In the genomic region with DNA sequence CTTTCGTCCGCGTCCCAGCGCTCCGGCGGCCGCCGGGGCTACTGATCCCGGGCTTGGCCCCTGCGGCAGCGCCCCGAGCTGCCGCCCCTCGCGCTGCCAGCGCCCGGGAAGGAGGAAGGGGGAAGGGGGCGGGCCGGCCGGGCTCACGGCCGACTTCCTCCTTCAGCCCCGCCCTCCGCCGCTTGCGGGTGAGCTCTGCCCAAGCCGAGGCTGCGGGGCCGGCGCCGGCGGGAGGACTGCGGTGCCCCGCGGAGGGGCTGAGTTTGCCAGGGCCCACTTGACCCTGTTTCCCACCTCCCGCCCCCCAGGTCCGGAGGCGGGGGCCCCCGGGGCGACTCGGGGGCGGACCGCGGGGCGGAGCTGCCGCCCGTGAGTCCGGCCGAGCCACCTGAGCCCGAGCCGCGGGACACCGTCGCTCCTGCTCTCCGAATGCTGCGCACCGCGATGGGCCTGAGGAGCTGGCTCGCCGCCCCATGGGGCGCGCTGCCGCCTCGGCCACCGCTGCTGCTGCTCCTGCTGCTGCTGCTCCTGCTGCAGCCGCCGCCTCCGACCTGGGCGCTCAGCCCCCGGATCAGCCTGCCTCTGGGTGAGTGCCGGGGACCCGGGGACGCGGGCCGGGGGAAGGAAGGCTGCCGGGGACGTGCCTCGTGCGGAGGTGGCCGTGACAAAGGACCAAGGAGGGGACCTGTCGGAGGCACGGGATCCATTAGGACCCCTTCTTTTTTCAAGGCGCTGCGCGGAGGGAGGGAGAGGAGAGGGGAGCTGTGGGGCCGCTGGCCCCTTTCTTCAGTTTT, we compare ENCODE assay signal across 8 cellular contexts. TPM values are rescaled to one million over a fixed set of nuclear protein-coding genes. Genes with fewer than 3 reads are reported as not detected.
DNase-seq lines count a peak whose midpoint lies in the region; ATAC-seq lines count a peak whose summit lies in the region.

A gene with protein sequence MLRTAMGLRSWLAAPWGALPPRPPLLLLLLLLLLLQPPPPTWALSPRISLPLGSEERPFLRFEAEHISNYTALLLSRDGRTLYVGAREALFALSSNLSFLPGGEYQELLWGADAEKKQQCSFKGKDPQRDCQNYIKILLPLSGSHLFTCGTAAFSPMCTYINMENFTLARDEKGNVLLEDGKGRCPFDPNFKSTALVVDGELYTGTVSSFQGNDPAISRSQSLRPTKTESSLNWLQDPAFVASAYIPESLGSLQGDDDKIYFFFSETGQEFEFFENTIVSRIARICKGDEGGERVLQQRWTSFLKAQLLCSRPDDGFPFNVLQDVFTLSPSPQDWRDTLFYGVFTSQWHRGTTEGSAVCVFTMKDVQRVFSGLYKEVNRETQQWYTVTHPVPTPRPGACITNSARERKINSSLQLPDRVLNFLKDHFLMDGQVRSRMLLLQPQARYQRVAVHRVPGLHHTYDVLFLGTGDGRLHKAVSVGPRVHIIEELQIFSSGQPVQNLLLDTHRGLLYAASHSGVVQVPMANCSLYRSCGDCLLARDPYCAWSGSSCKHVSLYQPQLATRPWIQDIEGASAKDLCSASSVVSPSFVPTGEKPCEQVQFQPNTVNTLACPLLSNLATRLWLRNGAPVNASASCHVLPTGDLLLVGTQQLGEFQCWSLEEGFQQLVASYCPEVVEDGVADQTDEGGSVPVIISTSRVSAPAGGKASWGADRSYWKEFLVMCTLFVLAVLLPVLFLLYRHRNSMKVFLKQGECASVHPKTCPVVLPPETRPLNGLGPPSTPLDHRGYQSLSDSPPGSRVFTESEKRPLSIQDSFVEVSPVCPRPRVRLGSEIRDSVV (plus strand): TSS at position 181 of the 794 bp plus-strand sequence. CDS start 249 bp downstream, at position 430.

- peak within 1 kb of the TSS; percentile 41 for H3K27ac Mint-ChIP-seq in T-helper 1 cell treated with Interleukin-12 subunit alpha and Interleukin-12 subunit beta and Interleukin-4 antibody, amounts not matched to agents 30 μg/mL and 1 μg/mL, for 36 hours

- ATAC-seq in GM21786 (IDR thresholded peaks at IDR 0.05; ENCODE audit: unreplicated experiment): peak; percentile 82
- peak; percentile 83 to 87 for ATAC-seq in right cardiac atrium

- H3K27me3 Mint-ChIP-seq in T-helper 1 cell treated with Interleukin-12 subunit alpha and Interleukin-12 subunit beta and Interleukin-4 antibody, amounts not matched to agents 30 μg/mL and 1 μg/mL, for 36 hours (ENCODE audit: low read depth): peaks cover 6% of the 10 kb centered on the region

- peak within 1 kb of the TSS; percentile 82 for H3K4me3 Mint-ChIP-seq in T-helper 1 cell treated with Interleukin-12 subunit alpha and Interleukin-12 subunit beta and Interleukin-4 antibody, amounts not matched to agents 30 μg/mL and 1 μg/mL, for 36 hours

- no peaks in the 10 kb centered on the region for H3K9me3 ChIP-seq in right cardiac atrium (ENCODE audit: control insufficient read depth, low read length)

- H3K27ac ChIP-seq in right cardiac atrium (ENCODE audit: low read length): peak within 1 kb of the TSS; percentile 34

- peaks cover 16% of the 10 kb centered on the region for H3K4me1 ChIP-seq in right cardiac atrium (ENCODE audit: control insufficient read depth, insufficient read depth, low read length)

- H3K9me3 Mint-ChIP-seq in T-helper 1 cell treated with Interleukin-12 subunit alpha and Interleukin-12 subunit beta and Interleukin-4 antibody, amounts not matched to agents 30 μg/mL and 1 μg/mL, for 36 hours: no peaks in the 10 kb centered on the region

- H3K4me1 Mint-ChIP-seq in T-helper 1 cell treated with Interleukin-12 subunit alpha and Interleukin-12 subunit beta and Interleukin-4 antibody, amounts not matched to agents 30 μg/mL and 1 μg/mL, for 36 hours (ENCODE audit: low read depth): peaks cover 29% of the 10 kb centered on the region

- DNase-seq in GF-D8 (lab: John Stamatoyannopoulos, UW) (peak; percentile 19), Kasumi-1 (lab: John Stamatoyannopoulos, UW) (peak; percentile 49 to 66), amygdala (lab: John Stamatoyannopoulos, UW) (peak in 43 of 56 donors; percentile 18 to 75 (median 52)), right cardiac atrium (peak; percentile 75 to 91 (median 90)), putamen (ENCODE audit: low spot score) (peak; percentile 52), middle frontal gyrus (ENCODE audit: extremely low spot score, low spot score) (no peak)

- H3K27me3 ChIP-seq in right cardiac atrium (ENCODE audit: control insufficient read depth, insufficient read depth): no peaks in the 10 kb centered on the region

- H3K36me3 Mint-ChIP-seq in T-helper 1 cell treated with Interleukin-12 subunit alpha and Interleukin-12 subunit beta and Interleukin-4 antibody, amounts not matched to agents 30 μg/mL and 1 μg/mL, for 36 hours (ENCODE audit: low read depth): peaks cover 6% of the 10 kb centered on the region

- WGBS in right cardiac atrium: under 1% methylated on average over 85 of the region's 86 CpGs

- intact Hi-C loops in right cardiac atrium (cut with DNase I): no loop called here

- peak within 1 kb of the TSS; percentile 91 for H3K4me3 ChIP-seq in right cardiac atrium (ENCODE audit: low read length)

RNA-seq across cellular contexts. Expression of the gene that starts here (rescaled TPM):
- total RNA-seq in right cardiac atrium: 10 to 100 TPM; 32.6 to 39.6 (median 33.5) TPM
- polyA plus RNA-seq in right cardiac atrium: 16.4 TPM
